8 cellular contexts compared by ENCODE assay signal in genomic region chr1:39573736-39574624, GRCh38. TPM values are rescaled to one million over a fixed set of nuclear protein-coding genes. Genes with fewer than 3 reads are reported as not detected.
DNase-seq lines count a peak whose midpoint lies in the region; ATAC-seq and TF ChIP-seq lines count a peak whose summit lies in the region.

No MANE protein-coding gene starts in this region.

- no peak for ATAC-seq in natural killer cell treated with Interleukin-12 subunit alpha and Interleukin-12 subunit beta and Interleukin-15 and Interleukin-18, amount 100 ng/mL, for 72 hours
- ATAC-seq in HG02642 (IDR thresholded peaks at IDR 0.05; ENCODE audit: poor library complexity, unreplicated experiment) (no peak), GM18520 (IDR thresholded peaks at IDR 0.05; ENCODE audit: unreplicated experiment) (no peak), HG02852 (IDR thresholded peaks at IDR 0.05; ENCODE audit: unreplicated experiment) (no peak)

- H3K4me3 ChIP-seq in GM12875 (ENCODE audit: low read depth, low read length) (peak overlapping the region; percentile 81), epithelial cell of esophagus (ENCODE audit: low read length) (peak overlapping the region; percentile 82)

- H3K4me1 Mint-ChIP-seq in natural killer cell treated with Interleukin-12 subunit alpha and Interleukin-12 subunit beta and Interleukin-15 and Interleukin-18, amount 100 ng/mL, for 72 hours (ENCODE audit: low read depth in 2 of 2), result peaks cover 26 to 28% of the 10 kb centered on the region in 2 donors

- peak overlapping the region; percentile 81 to 90 for H3K27ac Mint-ChIP-seq in natural killer cell treated with Interleukin-12 subunit alpha and Interleukin-12 subunit beta and Interleukin-15 and Interleukin-18, amount 100 ng/mL, for 72 hours

- DNase-seq in RKO (ENCODE audit: low spot score) (peak; percentile 81), epithelial cell of esophagus (ENCODE audit: low read depth) (no peak), GM19240 (ENCODE audit: insufficient read length, low spot score) (no peak)
- DNase-seq in natural killer cell treated with Interleukin-12 subunit alpha and Interleukin-12 subunit beta and Interleukin-15 and Interleukin-18, amount 100 ng/mL, for 72 hours (ENCODE audit: low spot score), result no peak

- no peaks in the 10 kb centered on the region for H3K9me3 Mint-ChIP-seq in natural killer cell treated with Interleukin-12 subunit alpha and Interleukin-12 subunit beta and Interleukin-15 and Interleukin-18, amount 100 ng/mL, for 72 hours

- peaks cover 0 to 2% of the 10 kb centered on the region in 2 donors for H3K27me3 Mint-ChIP-seq in natural killer cell treated with Interleukin-12 subunit alpha and Interleukin-12 subunit beta and Interleukin-15 and Interleukin-18, amount 100 ng/mL, for 72 hours

- peaks cover 38% of the 10 kb centered on the region for H3K36me3 Mint-ChIP-seq in natural killer cell treated with Interleukin-12 subunit alpha and Interleukin-12 subunit beta and Interleukin-15 and Interleukin-18, amount 100 ng/mL, for 72 hours

- H3K4me3 Mint-ChIP-seq in natural killer cell treated with Interleukin-12 subunit alpha and Interleukin-12 subunit beta and Interleukin-15 and Interleukin-18, amount 100 ng/mL, for 72 hours, result peak overlapping the region; percentile 94

- TF ChIP-seq CTCF in GM12875 (IDR thresholded peaks at IDR 0.05; ENCODE audit: borderline replicate concordance, insufficient read depth, low read depth, low read length) (no peak), epithelial cell of esophagus (IDR thresholded peaks at IDR 0.05; ENCODE audit: insufficient read depth, low read depth, low read length, missing control alignments) (no peak)

RNA-seq across cellular contexts. Expression of gene PABPC4, which starts 2.6 kb away (rescaled TPM):
- 100 to 1,000 TPM; 189 to 372 TPM for total RNA-seq in natural killer cell treated with Interleukin-12 subunit alpha and Interleukin-12 subunit beta and Interleukin-15 and Interleukin-18, amount 100 ng/mL, for 72 hours
